In the genomic region with DNA sequence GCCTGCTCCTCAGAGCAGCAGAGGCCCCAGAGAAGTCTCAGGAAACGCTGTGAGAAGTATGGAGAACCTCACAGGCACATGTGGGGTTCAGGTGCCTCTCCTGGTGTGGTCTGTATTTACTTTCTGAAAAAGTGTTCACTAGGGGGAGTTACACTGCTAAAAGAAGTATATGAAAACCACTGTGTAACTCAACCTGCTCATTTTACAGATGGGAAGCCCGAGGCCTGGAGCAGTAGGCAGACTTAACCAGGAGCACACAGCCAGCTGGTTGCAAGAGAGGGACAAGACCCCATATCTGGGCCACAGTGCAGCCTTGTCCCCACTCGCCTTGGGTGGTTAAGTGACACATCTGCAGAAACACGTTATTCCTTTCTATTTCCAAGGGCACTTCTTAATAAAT, we compare ENCODE assay signal across 22 cellular contexts.
"Had no signal": no experiment of that assay in that cellular context is flagged by ENCODE, and none has a peak within 500 bp of the region (broad histone marks: within the 10 kb centered on the region; RNA-seq: fewer than 3 reads in every experiment).

No MANE protein-coding gene starts in this region.

- ATAC-seq: activated CD8-positive, alpha-beta T cell treated with anti-CD3 and anti-CD28 coated beads, Interleukin-2, amount 10 ng/mL, durations not matched to agents 7 days and 5 days; body of pancreas; esophagus mucosa; left lobe of liver; lower lobe of right lung; right cardiac atrium; stimulated activated naive B cell treated with anti-CD40 and anti-IgM and Interleukin-4, amounts not matched to agents 10 μg/mL and 1 μg/mL and 100 μg/mL, for 72 hours had no signal

- H3K27ac ChIP-seq: body of pancreas, cardiac muscle cell, hepatocyte, lower lobe of right lung, parathyroid adenoma, transverse colon, uterus, WERI-Rb-1 had no signal

- H3K4me3 ChIP-seq: body of pancreas, cardiac muscle cell, hepatocyte, lower lobe of right lung, transverse colon, uterus had no signal

- DNase-seq: activated CD4-positive, alpha-beta T cell treated with anti-CD3 and anti-CD28 coated beads for 1 hour; activated CD4-positive, alpha-beta T cell treated with anti-CD3 and anti-CD28 coated beads, Interleukin-2, amount 50 U/mL, for 1 hour; activated CD8-positive, alpha-beta T cell treated with anti-CD3 and anti-CD28 coated beads, Interleukin-2, amount 10 ng/mL, durations not matched to agents 7 days and 5 days; activated gamma-delta T cell treated with Interleukin-2 at 50 U/mL for 16 hours; anterior cingulate cortex; body of pancreas; effector memory CD4-positive, alpha-beta T cell; glutamatergic neuron; immature natural killer cell; lower lobe of right lung; naive B cell; nucleus accumbens; right cardiac atrium; stimulated activated naive B cell treated with anti-CD40 and anti-IgM and Interleukin-4, amounts not matched to agents 10 μg/mL and 1 μg/mL and 100 μg/mL, for 72 hours; transverse colon; uterus; WERI-Rb-1 had no signal
